In genomic region chr14:61503167-61503801, GRCh38 we compare ENCODE assay signal across 8 cellular contexts.
DNase-seq lines count a peak whose midpoint lies in the region; ATAC-seq and TF ChIP-seq lines count a peak whose summit lies in the region.

No MANE protein-coding gene starts in this region.

- TF ChIP-seq POLR2A in erythroblast (IDR thresholded peaks at IDR 0.05; ENCODE audit: low read length), result no peak

- peak overlapping the region; percentile 82 to 84 for H3K4me3 Mint-ChIP-seq in stimulated activated naive B cell treated with anti-CD40 and anti-IgM and Interleukin-4, amounts not matched to agents 10 μg/mL and 1 μg/mL and 100 μg/mL, for 72 hours

- peak; percentile 26 for DNase-seq in activated T-cell treated with anti-CD3 and anti-CD28 coated beads for 1 hour (ENCODE audit: low read depth)
- no peak for DNase-seq in activated T-cell treated with anti-CD3 and anti-CD28 coated beads for 4 hours
- peak; percentile 70 for DNase-seq in activated CD8-positive, alpha-beta memory T cell treated with anti-CD3 and anti-CD28 coated beads for 24 hours
- DNase-seq in fibroblast of the aortic adventitia (ENCODE audit: low read depth), result peak; percentile 59
- peak; percentile 53 for DNase-seq in stimulated activated naive B cell treated with anti-CD40 and anti-IgM and Interleukin-4, amounts not matched to agents 10 μg/mL and 1 μg/mL and 100 μg/mL, for 72 hours
- DNase-seq in NCI-H1694 (lab: John Stamatoyannopoulos, UW), result no peak
- no peak for DNase-seq in erythroblast (lab: John Stamatoyannopoulos, UW)

- ATAC-seq in HG03280 (IDR thresholded peaks at IDR 0.05; ENCODE audit: unreplicated experiment), result peak; percentile 82
- ATAC-seq in stimulated activated naive B cell treated with anti-CD40 and anti-IgM and Interleukin-4, amounts not matched to agents 10 μg/mL and 1 μg/mL and 100 μg/mL, for 72 hours (replicated peaks), result peak; percentile 79 to 88

- H3K36me3 Mint-ChIP-seq in stimulated activated naive B cell treated with anti-CD40 and anti-IgM and Interleukin-4, amounts not matched to agents 10 μg/mL and 1 μg/mL and 100 μg/mL, for 72 hours, result peaks cover 3% of the 10 kb centered on the region in 2 donors

- no peak overlapping the region for H3K4me3 ChIP-seq in fibroblast of the aortic adventitia (ENCODE audit: low read depth, low read length)

- no peaks in the 10 kb centered on the region for H3K9me3 Mint-ChIP-seq in stimulated activated naive B cell treated with anti-CD40 and anti-IgM and Interleukin-4, amounts not matched to agents 10 μg/mL and 1 μg/mL and 100 μg/mL, for 72 hours

- no peaks in the 10 kb centered on the region for H3K27me3 Mint-ChIP-seq in stimulated activated naive B cell treated with anti-CD40 and anti-IgM and Interleukin-4, amounts not matched to agents 10 μg/mL and 1 μg/mL and 100 μg/mL, for 72 hours

- no peak for TF ChIP-seq CTCF in fibroblast of the aortic adventitia (IDR thresholded peaks at IDR 0.05; ENCODE audit: insufficient read depth, low read length)

- peak overlapping the region; percentile 94 for H3K27ac Mint-ChIP-seq in stimulated activated naive B cell treated with anti-CD40 and anti-IgM and Interleukin-4, amounts not matched to agents 10 μg/mL and 1 μg/mL and 100 μg/mL, for 72 hours

- H3K4me1 Mint-ChIP-seq in stimulated activated naive B cell treated with anti-CD40 and anti-IgM and Interleukin-4, amounts not matched to agents 10 μg/mL and 1 μg/mL and 100 μg/mL, for 72 hours, result peaks cover 50 to 92% of the 10 kb centered on the region in 2 donors

Comparison
In these comparisons a context has a peak if more than half of its experiments do, and no peak if none do; other contexts are left out.
1. DNase-seq: peak in activated T-cell treated with anti-CD3 and anti-CD28 coated beads for 1 hour (single experiment), activated CD8-positive, alpha-beta memory T cell treated with anti-CD3 and anti-CD28 coated beads for 24 hours (single experiment), fibroblast of the aortic adventitia (single experiment) and stimulated activated naive B cell treated with anti-CD40 and anti-IgM and Interleukin-4, amounts not matched to agents 10 μg/mL and 1 μg/mL and 100 μg/mL, for 72 hours (single experiment); none in activated T-cell treated with anti-CD3 and anti-CD28 coated beads for 4 hours (single experiment), NCI-H1694 (single experiment) and erythroblast (0 of 2).